ENCODE assay signal across 17 cellular contexts in the genomic region with DNA sequence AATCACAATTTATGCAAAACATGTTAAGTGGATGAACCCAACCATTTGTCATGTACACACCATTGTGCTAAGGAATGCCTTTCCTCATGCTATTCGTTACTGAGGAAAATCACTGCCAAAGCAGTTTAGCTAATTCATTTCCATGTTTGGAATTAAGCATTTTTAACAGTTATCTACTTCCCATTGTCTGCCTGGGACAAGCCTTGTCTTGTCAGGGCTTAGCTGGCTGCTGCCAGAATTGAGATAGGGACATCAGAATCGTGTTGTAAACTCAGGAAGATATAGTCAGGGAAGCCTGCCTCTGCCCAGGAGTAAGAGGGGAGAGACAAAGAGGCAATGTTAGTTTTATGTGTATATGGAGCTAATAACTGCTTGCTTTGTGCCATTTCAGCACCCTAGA.
DNase-seq lines count a peak whose midpoint lies in the region; TF ChIP-seq lines count a peak whose summit lies in the region.
"Had no signal": no experiment of that assay in that cellular context is flagged by ENCODE, and none has a peak within 500 bp of the region (broad histone marks: within the 10 kb centered on the region; RNA-seq: fewer than 3 reads in every experiment).

No MANE protein-coding gene starts in this region.

- no peak overlapping the region for H4K8ac ChIP-seq in neuronal stem cell (ENCODE audit: low read depth, low read length)

- no peak overlapping the region for H3K4me3 ChIP-seq in SJSA1
- H3K4me3 ChIP-seq in epithelial cell of esophagus (ENCODE audit: low read length), result no peak overlapping the region
- H3K4me3 ChIP-seq in neuronal stem cell (ENCODE audit: low read length in 2 of 2), result no peak overlapping the region

- H3K4me1 ChIP-seq in SJSA1 (replicated peaks) (peaks cover 12% of the 10 kb centered on the region), neuronal stem cell (ENCODE audit: control insufficient read depth in 2 of 2, insufficient read depth in 1 of 2, low read depth in 1 of 2, low read length in 2 of 2) (peaks cover 5 to 15% of the 10 kb centered on the region in 2 donors)

- H3K27ac ChIP-seq in SJSA1 (peak overlapping the region; percentile 37), neuronal stem cell (replicated peaks; ENCODE audit: low read length) (no peak overlapping the region)

- TF ChIP-seq CTCF in epithelial cell of esophagus (IDR thresholded peaks at IDR 0.05; ENCODE audit: insufficient read depth, low read depth, low read length, missing control alignments) (no peak), GM10266 (IDR thresholded peaks at IDR 0.05; ENCODE audit: control insufficient read depth, insufficient read depth, low read depth, missing control alignments) (no peak), mesothelial cell of epicardium (IDR thresholded peaks at IDR 0.05; ENCODE audit: unreplicated experiment) (no peak)

- H3K36me3 ChIP-seq in SJSA1, result no peaks in the 10 kb centered on the region
- no peaks in the 10 kb centered on the region for H3K36me3 ChIP-seq in neuronal stem cell (replicated peaks in 1 of 2; ENCODE audit: control insufficient read depth in 2 of 2, insufficient read depth in 2 of 2, low read length in 2 of 2)

- H2BK15ac ChIP-seq in neuronal stem cell (ENCODE audit: low read length), result no peak overlapping the region

- H3K36me3 Mint-ChIP-seq in mesothelial cell of epicardium, result no peaks in the 10 kb centered on the region

- H3K4me2 ChIP-seq in neuronal stem cell (ENCODE audit: insufficient read depth, low read length, poor library complexity, severe bottlenecking), result no peak overlapping the region

- H2AFZ ChIP-seq in neuronal stem cell (ENCODE audit: low read length), result peak overlapping the region; percentile 73

- no peak overlapping the region for H3K14ac ChIP-seq in neuronal stem cell (ENCODE audit: low read length)

- peaks cover 4% of the 10 kb centered on the region for H3K4me1 Mint-ChIP-seq in mesothelial cell of epicardium

- H3K9me3 Mint-ChIP-seq in mesothelial cell of epicardium, result no peaks in the 10 kb centered on the region

- H3K18ac ChIP-seq in neuronal stem cell (ENCODE audit: low read length), result no peak overlapping the region

- H2BK120ac ChIP-seq in neuronal stem cell (ENCODE audit: low read depth, low read length), result no peak overlapping the region

- peak; percentile 54 for DNase-seq in NCI-H1105 treated with DMSO at 0.1 percent for 48 hours (lab: John Stamatoyannopoulos, UW)
- DNase-seq in NCI-H1105 (lab: John Stamatoyannopoulos, UW), result no peak
- no peak for DNase-seq in SJSA1 (ENCODE audit: low read depth in 1 of 2, low spot score in 2 of 2)
- peak; percentile 61 for DNase-seq in epithelial cell of esophagus (ENCODE audit: low read depth)
- DNase-seq in neuronal stem cell (ENCODE audit: low spot score), result no peak
- no peak for DNase-seq in GM10266 (ENCODE audit: extremely low spot score)
- DNase-seq in mesothelial cell of epicardium (ENCODE audit: low spot score in 2 of 2, unreplicated experiment in 2 of 2), result no peak
- no peak for DNase-seq in DMS114 treated with DMSO at 0.1 percent for 48 hours (lab: John Stamatoyannopoulos, UW; ENCODE audit: unreplicated experiment)
- DNase-seq: 8988T, C1 segment of cervical spinal cord, DMS 273 treated with DMSO at 0.1 percent for 48 hours, KBM-7, NCI-H1048, NCI-H1694 treated with DMSO at 0.1 percent for 48 hours, NCI-H446, NCI-H748 treated with DMSO at 0.1 percent for 48 hours, SHP77 treated with DMSO at 0.1 percent for 48 hours had no signal

- no peak overlapping the region for H4K91ac ChIP-seq in neuronal stem cell (ENCODE audit: low read depth, low read length, poor library complexity)

- no peak overlapping the region for H3K4ac ChIP-seq in neuronal stem cell (ENCODE audit: low read length)

- H3K27ac Mint-ChIP-seq in mesothelial cell of epicardium, result no peak overlapping the region

- no peaks in the 10 kb centered on the region for H3K79me1 ChIP-seq in neuronal stem cell (ENCODE audit: low read depth, low read length)

- no peak overlapping the region for H2BK5ac ChIP-seq in neuronal stem cell (ENCODE audit: low read length)

- H3K4me3 Mint-ChIP-seq in mesothelial cell of epicardium, result no peak overlapping the region

- no peak overlapping the region for H3K9ac ChIP-seq in neuronal stem cell (ENCODE audit: low read depth, low read length, poor library complexity)

- H2AK5ac ChIP-seq in neuronal stem cell (ENCODE audit: low read depth, low read length), result no peak overlapping the region

- WGBS in neuronal stem cell (ENCODE audit: extremely low coverage in 2 of 2, insufficient read length in 2 of 2, insufficient replicate concordance in 1 of 2), 2 donors, result no CpG with 5 or more reads among the region's 2 CpGs

- no peaks in the 10 kb centered on the region for H3K27me3 Mint-ChIP-seq in mesothelial cell of epicardium (ENCODE audit: low read depth)

- no peak overlapping the region for H3K23ac ChIP-seq in neuronal stem cell (ENCODE audit: low read depth, low read length, poor library complexity)

- H3K27me3 ChIP-seq in SJSA1 (replicated peaks) (no peaks in the 10 kb centered on the region), neuronal stem cell (ENCODE audit: control insufficient read depth in 3 of 3, insufficient read depth in 3 of 3, low read depth in 1 of 3, low read length in 3 of 3) (no peaks in the 10 kb centered on the region)

- H2BK12ac ChIP-seq in neuronal stem cell (ENCODE audit: low read length), result no peak overlapping the region

- H3K9me3 ChIP-seq in SJSA1 (replicated peaks), result no peaks in the 10 kb centered on the region; the same call in 1 of the 2 replicates
- H3K9me3 ChIP-seq in neuronal stem cell (replicated peaks in 1 of 2; ENCODE audit: control insufficient read depth in 2 of 2, insufficient read depth in 1 of 2, low read depth in 1 of 2, low read length in 2 of 2), result no peaks in the 10 kb centered on the region

Comparison
In these comparisons a context has a peak if more than half of its experiments do, and no peak if none do; other contexts are left out.
1. DNase-seq: peak in NCI-H1105 treated with DMSO at 0.1 percent for 48 hours (single experiment) and epithelial cell of esophagus (single experiment); none in NCI-H1105 (single experiment), SJSA1 (0 of 2), neuronal stem cell (single experiment), GM10266 (single experiment), mesothelial cell of epicardium (0 of 2) and DMS114 treated with DMSO at 0.1 percent for 48 hours (single experiment).